10 cellular contexts compared by ENCODE assay signal in the genomic region with DNA sequence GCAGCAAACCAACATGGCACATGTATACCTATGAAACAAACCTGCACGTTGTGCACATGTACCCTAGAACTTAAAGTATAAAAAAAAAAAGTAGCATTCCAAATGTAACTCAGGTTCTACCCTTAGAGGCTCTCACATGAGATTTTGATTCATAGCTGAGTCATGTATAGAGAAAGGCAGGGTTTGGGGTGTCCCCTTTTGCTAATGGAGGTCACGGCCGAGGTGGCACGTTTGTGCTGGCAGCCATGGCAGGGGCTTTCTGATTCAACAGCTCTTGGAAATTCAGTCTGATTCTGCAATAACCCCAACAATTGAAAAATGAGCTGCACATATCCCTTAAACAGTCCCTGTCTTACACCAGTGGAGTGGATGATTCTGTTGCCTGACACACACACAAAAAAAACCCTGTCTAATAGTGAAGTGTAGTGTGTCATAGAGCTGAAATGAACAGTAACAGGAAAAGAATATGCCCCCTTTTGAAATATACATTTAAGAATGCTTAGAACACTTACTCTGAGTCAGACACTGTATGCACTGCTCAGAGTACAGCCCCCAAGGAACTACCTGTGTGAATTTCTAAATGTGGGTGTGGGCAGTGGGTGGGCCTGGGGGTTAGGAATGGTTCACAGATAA. TPM values are rescaled to one million over a fixed set of nuclear protein-coding genes. Genes with fewer than 3 reads are reported as not detected.
DNase-seq lines count a peak whose midpoint lies in the region; ATAC-seq and TF ChIP-seq lines count a peak whose summit lies in the region.
"Had no signal": no experiment of that assay in that cellular context is flagged by ENCODE, and none has a peak within 500 bp of the region (broad histone marks: within the 10 kb centered on the region; RNA-seq: fewer than 3 reads in every experiment).

No MANE protein-coding gene starts in this region.

- H3K36me3 ChIP-seq in esophagus squamous epithelium, result no peaks in the 10 kb centered on the region

- H3K9me3 ChIP-seq in esophagus squamous epithelium, result no peaks in the 10 kb centered on the region

- H3K36me3 Mint-ChIP-seq in activated T-helper 17 cell treated with anti-CD3 and anti-CD28 coated beads, Interleukin-2, amount 50 U/mL, for 72 hours (ENCODE audit: low read depth), result no peaks in the 10 kb centered on the region

- no peak for TF ChIP-seq CTCF in esophagus squamous epithelium (IDR thresholded peaks at IDR 0.05)

- H3K4me3 Mint-ChIP-seq in activated T-helper 17 cell treated with anti-CD3 and anti-CD28 coated beads, Interleukin-2, amount 50 U/mL, for 72 hours, result peak overlapping the region; percentile 64

- peak overlapping the region; percentile 82 for H3K27ac Mint-ChIP-seq in activated T-helper 17 cell treated with anti-CD3 and anti-CD28 coated beads, Interleukin-2, amount 50 U/mL, for 72 hours

- H3K4me1 Mint-ChIP-seq in activated T-helper 17 cell treated with anti-CD3 and anti-CD28 coated beads, Interleukin-2, amount 50 U/mL, for 72 hours, result peaks cover 14% of the 10 kb centered on the region

- 39% methylated on average over 4 of the region's 4 CpGs for WGBS in esophagus squamous epithelium, 2 donors

- peak; percentile 69 for DNase-seq in activated effector memory CD4-positive, alpha-beta T cell treated with anti-CD3 and anti-CD28 coated beads, Interleukin-2, amount 50 U/mL, for 16 hours
- DNase-seq in activated effector memory CD4-positive, alpha-beta T cell treated with Interleukin-2 at 50 U/mL for 16 hours, result no peak
- peak; percentile 23 for DNase-seq in stimulated activated naive CD4-positive, alpha-beta T cell treated with Interleukin-2 at 50 U/mL for 16 hours (lab: John Stamatoyannopoulos, UW)
- no peak for DNase-seq in esophagus squamous epithelium (lab: John Stamatoyannopoulos, UW)
- no peak for DNase-seq in AG20443 (ENCODE audit: low spot score)
- no peak for DNase-seq in GM19238 (ENCODE audit: insufficient read length, low spot score)

- H3K27me3 Mint-ChIP-seq in activated T-helper 17 cell treated with anti-CD3 and anti-CD28 coated beads, Interleukin-2, amount 50 U/mL, for 72 hours, result no peaks in the 10 kb centered on the region

- TF ChIP-seq POLR2A in esophagus squamous epithelium (IDR thresholded peaks at IDR 0.05), result no peak

- no peaks in the 10 kb centered on the region for H3K27me3 ChIP-seq in esophagus squamous epithelium

- no peaks in the 10 kb centered on the region for H3K9me3 Mint-ChIP-seq in activated T-helper 17 cell treated with anti-CD3 and anti-CD28 coated beads, Interleukin-2, amount 50 U/mL, for 72 hours

- intact Hi-C loops in esophagus squamous epithelium (cut with DNase I), result loop anchor here (10.0 kb wide), 2 partner anchors 348 to 648 kb away; no protein-coding TSS in a partner anchor

- ATAC-seq in HG03432 (IDR thresholded peaks at IDR 0.05; ENCODE audit: unreplicated experiment), result peak; percentile 98
- ATAC-seq in activated T-helper 17 cell treated with anti-CD3 and anti-CD28 coated beads, Interleukin-2, amount 50 U/mL, for 72 hours (replicated peaks), result peak; percentile 94
- ATAC-seq: Panc1 had no signal

- no peaks in the 10 kb centered on the region for H3K4me1 ChIP-seq in esophagus squamous epithelium

- no peak overlapping the region for H3K27ac ChIP-seq in esophagus squamous epithelium

- H3K4me3 ChIP-seq in esophagus squamous epithelium, result no peak overlapping the region

RNA-seq across cellular contexts. Expression of a gene that starts 40.4 kb away (rescaled TPM):
- not detected for total RNA-seq in activated T-helper 17 cell treated with anti-CD3 and anti-CD28 coated beads, Interleukin-2, amount 50 U/mL, for 72 hours
- 1 to 10 TPM in 1 of 4 donors, under 1 TPM in 1, not detected in 2; 0.19 to 2.7 TPM for total RNA-seq in esophagus squamous epithelium
- total RNA-seq: chondrocyte had no signal

Comparison
In these comparisons a context has a peak if more than half of its experiments do, and no peak if none do; other contexts are left out.
1. DNase-seq: peak in activated effector memory CD4-positive, alpha-beta T cell treated with anti-CD3 and anti-CD28 coated beads, Interleukin-2, amount 50 U/mL, for 16 hours (single experiment) and stimulated activated naive CD4-positive, alpha-beta T cell treated with Interleukin-2 at 50 U/mL for 16 hours (single experiment); none in activated effector memory CD4-positive, alpha-beta T cell treated with Interleukin-2 at 50 U/mL for 16 hours (single experiment), esophagus squamous epithelium (single experiment), AG20443 (single experiment) and GM19238 (single experiment).